ENCODE assay signal across 35 cellular contexts in genomic region chrX:145803508-145803907, GRCh38. TPM values are rescaled to one million over a fixed set of nuclear protein-coding genes. Genes with fewer than 3 reads are reported as not detected.
"Had no signal": no experiment of that assay in that cellular context is flagged by ENCODE, and none has a peak within 500 bp of the region (broad histone marks: within the 10 kb centered on the region; RNA-seq: fewer than 3 reads in every experiment).

No MANE protein-coding gene starts in this region.

- H3K27me3 ChIP-seq: MG63, SJCRH30 had no signal

- H3K4me1 ChIP-seq: SJCRH30 had no signal

- H3K4me3 Mint-ChIP-seq: T-helper 1 cell treated with Interleukin-12 subunit alpha and Interleukin-12 subunit beta and Interleukin-4 antibody, amounts not matched to agents 30 μg/mL and 1 μg/mL, for 36 hours had no signal

- H3K4me3 ChIP-seq: MG63, PC-9, SJCRH30, SK-N-MC had no signal

- H3K9me3 Mint-ChIP-seq: T-helper 1 cell treated with Interleukin-12 subunit alpha and Interleukin-12 subunit beta and Interleukin-4 antibody, amounts not matched to agents 30 μg/mL and 1 μg/mL, for 36 hours had no signal

- H3K4me2 ChIP-seq: PC-9 had no signal

- H3K36me3 ChIP-seq: MG63, SJCRH30 had no signal

- H3K27ac ChIP-seq: PC-9, RWPE1, SJCRH30, SK-N-MC had no signal

- ATAC-seq: Panc1, Right ventricle myocardium inferior had no signal

- DNase-seq: Kasumi-1, MG63, MV-4-11, NCI-H1092, NCI-H1105, NCI-H1417 treated with DMSO at 0.1 percent for 48 hours, NCI-H146, NCI-H1694, NCI-H187, NCI-H1930, NCI-H2029 treated with DMSO at 0.1 percent for 48 hours, NCI-H2081 treated with DMSO at 0.1 percent for 48 hours, NCI-H2107, NCI-H2171, NCI-H226, NCI-H446 treated with DMSO at 0.1 percent for 48 hours, NCI-H510A, NCI-H524, NCI-H526, NCI-H69, NCI-H748 treated with DMSO at 0.1 percent for 48 hours, NCI-H82, PC-9, SHP77, SIG-M5, SJCRH30, SW 1271, T-helper 1 cell had no signal

- H3K27ac Mint-ChIP-seq: T-helper 1 cell treated with Interleukin-12 subunit alpha and Interleukin-12 subunit beta and Interleukin-4 antibody, amounts not matched to agents 30 μg/mL and 1 μg/mL, for 36 hours had no signal

- H3K9me3 ChIP-seq: MG63, SJCRH30 had no signal

- H2AFZ ChIP-seq: PC-9 had no signal

RNA-seq across cellular contexts. Expression of gene SLITRK2, which starts 14.1 kb away (rescaled TPM):
- total RNA-seq: M059J, OCI-LY7, PC-9, SJCRH30 had no signal
